ENCODE assay signal across 17 cellular contexts in genomic region chr16:716768-717325, GRCh38. TPM values are rescaled to one million over a fixed set of nuclear protein-coding genes. Genes with fewer than 3 reads are reported as not detected.
DNase-seq lines count a peak whose midpoint lies in the region; ATAC-seq, FAIRE-seq and TF ChIP-seq lines count a peak whose summit lies in the region.
"Had no signal": no experiment of that assay in that cellular context is flagged by ENCODE, and none has a peak within 500 bp of the region (broad histone marks: within the 10 kb centered on the region; RNA-seq: fewer than 3 reads in every experiment).

No MANE protein-coding gene starts in this region.

- H3K27ac ChIP-seq in HepG2 (ENCODE audit: extremely low read length, insufficient read depth, low read length) (no peak overlapping the region), right lobe of liver (no peak overlapping the region), layer of hippocampus (ENCODE audit: low read depth, low read length) (peak overlapping the region; percentile 95), tibial nerve (peak overlapping the region; percentile 46 to 88 (median 72))

- peak overlapping the region; percentile 92; the same call in 1 of the 2 replicates for H3K4me2 ChIP-seq in HepG2 (ENCODE audit: low read depth, low read length)

- H3K9ac ChIP-seq in HepG2 (ENCODE audit: insufficient read depth, low read depth, low read length), result no peak overlapping the region

- no peaks in the 10 kb centered on the region for H3K36me3 ChIP-seq in HepG2 (replicated peaks in 1 of 2; ENCODE audit: control insufficient read depth in 1 of 2, insufficient read depth in 2 of 2, low read length in 2 of 2)
- no peaks in the 10 kb centered on the region for H3K36me3 ChIP-seq in right lobe of liver
- H3K36me3 ChIP-seq in tibial nerve, result no peaks in the 10 kb centered on the region

- no peak for FAIRE-seq in HepG2 (lab: Jason Lieb, UNC)
- FAIRE-seq: H54 had no signal

- TF ChIP-seq CTCF in HepG2 (CRISPR knock-in tag; IDR thresholded peaks at IDR 0.05), result no peak
- no peak for TF ChIP-seq CTCF in right lobe of liver (IDR thresholded peaks at IDR 0.05)
- TF ChIP-seq CTCF in tibial nerve (IDR thresholded peaks at IDR 0.05), result no peak

- no peak overlapping the region for H3K27ac Mint-ChIP-seq in T-helper 17 cell

- TF ChIP-seq POLR2A in HepG2 (IDR thresholded peaks at IDR 0.05; ENCODE audit: insufficient read depth in 1 of 2, low read depth in 2 of 2, low read length in 2 of 2) (no peak), right lobe of liver (IDR thresholded peaks at IDR 0.05) (no peak), tibial nerve (IDR thresholded peaks at IDR 0.05) (no peak)

- H4K20me1 ChIP-seq in HepG2 (ENCODE audit: insufficient read depth, low read length), result peaks cover 5% of the 10 kb centered on the region

- 96% methylated on average over 5 of the region's 29 CpGs for WGBS in HepG2 (ENCODE audit: low lambda C conversion rate)
- 65% methylated on average over 5 of the region's 29 CpGs for WGBS in right lobe of liver (ENCODE audit: insufficient coverage, low coverage, low lambda C conversion rate, missing lambda C conversion rate)
- 52 to 76% methylated on average over 21 to 28 of the region's 29 CpGs for WGBS in tibial nerve, 2 donors

- H2AFZ ChIP-seq in HepG2 (ENCODE audit: low read length), result no peak overlapping the region

- H3K4me1 Mint-ChIP-seq in T-helper 17 cell, result peaks cover 19% of the 10 kb centered on the region

- peaks cover 3% of the 10 kb centered on the region for H3K79me2 ChIP-seq in HepG2 (ENCODE audit: insufficient read depth, low read length)

- intact Hi-C loops in HepG2 (cut with micrococcal nuclease; ENCODE audit: unreplicated experiment) (no loop called here), right lobe of liver (cut with DNase I) (no loop called here)

- H3K27me3 ChIP-seq in HepG2 (ENCODE audit: control insufficient read depth in 1 of 2, insufficient read depth in 2 of 2, low read length in 2 of 2) (no peaks in the 10 kb centered on the region), right lobe of liver (no peaks in the 10 kb centered on the region), layer of hippocampus (ENCODE audit: control insufficient read depth, insufficient read depth, low read length) (no peaks in the 10 kb centered on the region), tibial nerve (no peaks in the 10 kb centered on the region)

- H3K36me3 Mint-ChIP-seq in T-helper 17 cell (ENCODE audit: low read depth), result no peaks in the 10 kb centered on the region

- CTCF ChIA-PET in HepG2 (lab: Yijun Ruan, JAX; ENCODE audit: low intra/inter-chr PET ratio, low total read pairs), result no interaction called here

- no peak for ATAC-seq in HepG2
- ATAC-seq in right lobe of liver, result no peak
- no peak for ATAC-seq in T-helper 17 cell
- ATAC-seq in GM21526 (IDR thresholded peaks at IDR 0.05; ENCODE audit: low FRiP score, unreplicated experiment), result no peak

- H3K4me1 ChIP-seq in HepG2 (ENCODE audit: insufficient read depth, low read length) (peaks cover 56% of the 10 kb centered on the region), right lobe of liver (peaks cover 0 to 33% (median 5%) of the 10 kb centered on the region in 4 donors), tibial nerve (peaks cover 0 to 74% (median 46%) of the 10 kb centered on the region in 4 donors)

- DNase-seq in HepG2 (ENCODE audit: low spot score) (no peak), right lobe of liver (no peak), T-helper 17 cell (no peak), tibial nerve (ENCODE audit: low spot score in 2 of 2) (no peak), dedifferentiated amniotic fluid mesenchymal stem cell (ENCODE audit: extremely low spot score) (no peak)
- DNase-seq in activated CD4-positive, CD25-positive, alpha-beta regulatory T cell (lab: John Stamatoyannopoulos, UW), result no peak
- DNase-seq: activated CD4-positive, alpha-beta T cell treated with anti-CD3 and anti-CD28 coated beads for 4 hours; activated gamma-delta T cell treated with Interleukin-2 at 50 U/mL for 16 hours; MM.1S; NCI-H446; stimulated activated CD4-positive, alpha-beta T cell treated with anti-CD3 and anti-CD28 coated beads, Interleukin-4, amount 100 ng/mL, for 24 hours; stimulated activated naive CD4-positive, alpha-beta T cell; T-helper 1 cell had no signal

- H3K9me3 ChIP-seq in HepG2 (ENCODE audit: low read length) (no peaks in the 10 kb centered on the region), right lobe of liver (no peaks in the 10 kb centered on the region), T-helper 17 cell (ENCODE audit: control insufficient read depth, low read length, poor library complexity, severe bottlenecking) (no peaks in the 10 kb centered on the region), tibial nerve (no peaks in the 10 kb centered on the region)

- no TSS peak for BruUV-seq in HepG2 (replicated peaks; lab: Mats Ljungman, UMichigan)

- H3K4me3 Mint-ChIP-seq in T-helper 17 cell, result peak overlapping the region; percentile 3

- peaks cover 6% of the 10 kb centered on the region for H3K27me3 Mint-ChIP-seq in T-helper 17 cell

- POLR2A ChIA-PET in HepG2 (lab: Yijun Ruan, JAX), result interaction anchor here (1.2 to 2.4 kb wide), 5 partner anchors 8 to 44 kb away, joined by 7 to 14 read pairs (median 9); partner anchors contain the start of genes CCDC78, CIAO3, HAGHL and MSLN

- no peak for TF ChIP-seq EP300 in HepG2 (IDR thresholded peaks at IDR 0.05; ENCODE audit: low read depth in 2 of 2, low read length in 2 of 2)
- TF ChIP-seq EP300 in HepG2 (CRISPR knock-in tag; IDR thresholded peaks at IDR 0.05; ENCODE audit: borderline replicate concordance), result no peak
- no peak for TF ChIP-seq EP300 in tibial nerve (IDR thresholded peaks at IDR 0.05)

- in situ Hi-C loops in HepG2 (cut with HindIII; ENCODE audit: extremely low pct_ligation_motif_present, low pct_unique_long_range_greater_than_20kb), result no loop called here

- no peak for TF ChIP-seq RAD21 in HepG2 (CRISPR knock-in tag; IDR thresholded peaks at IDR 0.05)

- H3K4me3 ChIP-seq in HepG2 (replicated peaks in 1 of 3; ENCODE audit: insufficient read depth in 1 of 3, low read depth in 2 of 3, low read length in 3 of 3) (0 out of 6 replicates have a peak overlapping the region, but pooled peaks of 1 of the 3 experiments have one; percentile 77), right lobe of liver (no peak overlapping the region), tibial nerve (peak overlapping the region in 3 of 4 donors; percentile 49 to 89 (median 68))

RNA-seq across cellular contexts. Expression of gene METRN, which starts 1.9 kb away (rescaled TPM):
- total RNA-seq in HepG2 (2016; rRNA removed; fragmentation: Illumina TruSeq; extraction: Trizol) (27.3 and 46.1 TPM in 2 replicates), right lobe of liver (10 to 100 TPM; 14.0 to 43.7 (median 26.2) TPM), T-helper 17 cell (1 to 10 TPM; 3.8 to 4.3 TPM), tibial nerve (100 to 1,000 TPM in 3 of 4 donors, 10 to 100 TPM in 1; 78.8 to 131 (median 108) TPM)
- total RNA-seq in HepG2 (2016; cell fraction: cytosol; rRNA removed; fragmentation: Illumina TruSeq; extraction: Trizol; ENCODE audit: low read depth), result 309 and 313 TPM in 2 replicates
- 32.7 and 50.4 TPM in 2 replicates for total RNA-seq in HepG2 (2016; cell fraction: insoluble cytoplasmic fraction; rRNA removed; fragmentation: Illumina TruSeq; extraction: Trizol)
- total RNA-seq in HepG2 (2016; cell fraction: membrane; rRNA removed; fragmentation: Illumina TruSeq; extraction: Trizol), result 215 and 243 TPM in 2 replicates
- total RNA-seq in HepG2 (2016; cell fraction: nucleus; rRNA removed; fragmentation: Illumina TruSeq; extraction: Trizol), result 17.9 and 18.8 TPM in 2 replicates
- polyA plus RNA-seq in HepG2 (2011; rRNA removed), result 25.5 and 34.0 TPM in 2 replicates
- 9.2 and 47.6 TPM in 2 replicates for polyA plus RNA-seq in HepG2 (2011; cell fraction: cytosol; rRNA removed)
- polyA plus RNA-seq in HepG2 (2011; cell fraction: nucleus; rRNA removed), result 25.3 and 25.6 TPM in 2 replicates
- 6.0 and 9.7 TPM in 2 replicates for polyA plus RNA-seq in HepG2 (2012)
- polyA plus RNA-seq in HepG2 (2016; cell fraction: cytosol; fragmentation: Illumina TruSeq; extraction: Trizol; ENCODE audit: low read depth), result 285 and 311 TPM in 2 replicates
- polyA plus RNA-seq in HepG2 (2016; cell fraction: insoluble cytoplasmic fraction; fragmentation: Illumina TruSeq; extraction: Trizol; ENCODE audit: low read depth), result 25.1 and 30.0 TPM in 2 replicates
- polyA plus RNA-seq in HepG2 (2016; cell fraction: membrane; fragmentation: Illumina TruSeq; extraction: Trizol; ENCODE audit: low read depth), result 167 and 188 TPM in 2 replicates
- 32.0 and 38.6 TPM in 2 replicates for polyA plus RNA-seq in HepG2 (2016; cell fraction: nucleus; fragmentation: Illumina TruSeq; extraction: Trizol; ENCODE audit: insufficient read depth, low read depth)
- 4.1 and 35.6 TPM in 2 replicates for polyA minus RNA-seq in HepG2 (2011; rRNA and poly(A)+ RNA removed; ENCODE audit: low replicate concordance)
- polyA minus RNA-seq in HepG2 (2011; cell fraction: cytosol; rRNA and poly(A)+ RNA removed), result 14.3 and 15.0 TPM in 2 replicates
- 4.4 and 4.6 TPM in 2 replicates for polyA minus RNA-seq in HepG2 (2011; cell fraction: nucleus; rRNA and poly(A)+ RNA removed)

RNA-seq across cellular contexts. Expression of gene ANTKMT, which starts 4.1 kb away (rescaled TPM):
- total RNA-seq in HepG2 (2016; rRNA removed; fragmentation: Illumina TruSeq; extraction: Trizol) (17.8 and 47.8 TPM in 2 replicates), right lobe of liver (10 to 100 TPM; 19.7 to 56.0 (median 28.2) TPM), T-helper 17 cell (10 to 100 TPM; 10.3 to 11.8 TPM), tibial nerve (10 to 100 TPM; 43.7 to 98.7 (median 78.6) TPM)
- total RNA-seq in HepG2 (2016; cell fraction: cytosol; rRNA removed; fragmentation: Illumina TruSeq; extraction: Trizol; ENCODE audit: low read depth), result 23.3 and 24.5 TPM in 2 replicates
- 20.4 and 46.4 TPM in 2 replicates for total RNA-seq in HepG2 (2016; cell fraction: insoluble cytoplasmic fraction; rRNA removed; fragmentation: Illumina TruSeq; extraction: Trizol)
- total RNA-seq in HepG2 (2016; cell fraction: membrane; rRNA removed; fragmentation: Illumina TruSeq; extraction: Trizol), result 26.6 and 30.6 TPM in 2 replicates
- 18.5 and 25.5 TPM in 2 replicates for total RNA-seq in HepG2 (2016; cell fraction: nucleus; rRNA removed; fragmentation: Illumina TruSeq; extraction: Trizol)
- polyA plus RNA-seq in HepG2 (2011; rRNA removed), result 7.5 and 11.8 TPM in 2 replicates
- 10.6 and 19.3 TPM in 2 replicates for polyA plus RNA-seq in HepG2 (2011; cell fraction: cytosol; rRNA removed)
- 47.2 and 48.7 TPM in 2 replicates for polyA plus RNA-seq in HepG2 (2011; cell fraction: nucleus; rRNA removed)
- 4.2 and 8.6 TPM in 2 replicates for polyA plus RNA-seq in HepG2 (2012)
- 14.5 and 19.6 TPM in 2 replicates for polyA plus RNA-seq in HepG2 (2016; cell fraction: cytosol; fragmentation: Illumina TruSeq; extraction: Trizol; ENCODE audit: low read depth)
- 10.3 and 11.6 TPM in 2 replicates for polyA plus RNA-seq in HepG2 (2016; cell fraction: insoluble cytoplasmic fraction; fragmentation: Illumina TruSeq; extraction: Trizol; ENCODE audit: low read depth)
- 16.4 and 20.3 TPM in 2 replicates for polyA plus RNA-seq in HepG2 (2016; cell fraction: membrane; fragmentation: Illumina TruSeq; extraction: Trizol; ENCODE audit: low read depth)
- polyA plus RNA-seq in HepG2 (2016; cell fraction: nucleus; fragmentation: Illumina TruSeq; extraction: Trizol; ENCODE audit: insufficient read depth, low read depth), result 33.8 and 45.5 TPM in 2 replicates
- polyA minus RNA-seq in HepG2 (2011; rRNA and poly(A)+ RNA removed; ENCODE audit: low replicate concordance), result 2.4 and 4.6 TPM in 2 replicates
- 5.2 and 9.3 TPM in 2 replicates for polyA minus RNA-seq in HepG2 (2011; cell fraction: cytosol; rRNA and poly(A)+ RNA removed)
- 9.1 and 10.3 TPM in 2 replicates for polyA minus RNA-seq in HepG2 (2011; cell fraction: nucleus; rRNA and poly(A)+ RNA removed)

RNA-seq across cellular contexts. Expression of gene CCDC78, which starts 9.4 kb away (rescaled TPM):
- total RNA-seq in HepG2 (2016; rRNA removed; fragmentation: Illumina TruSeq; extraction: Trizol) (0.53 TPM in 1 of 2 replicates, not detected in the other), right lobe of liver (under 1 TPM in 1 of 6 experiments, not detected in 5; 0.31 TPM), T-helper 17 cell (1 to 10 TPM; 3.4 to 3.7 TPM), tibial nerve (1 to 10 TPM in 2 of 4 donors, under 1 TPM in 2; 0.63 to 7.5 (median 3.0) TPM)
- 0.09 and 0.40 TPM in 2 replicates for total RNA-seq in HepG2 (2016; cell fraction: cytosol; rRNA removed; fragmentation: Illumina TruSeq; extraction: Trizol; ENCODE audit: low read depth)
- 0.48 TPM in 1 of 2 replicates, not detected in the other for total RNA-seq in HepG2 (2016; cell fraction: insoluble cytoplasmic fraction; rRNA removed; fragmentation: Illumina TruSeq; extraction: Trizol)
- 0.28 TPM in 2 replicates for total RNA-seq in HepG2 (2016; cell fraction: membrane; rRNA removed; fragmentation: Illumina TruSeq; extraction: Trizol)
- 0.34 and 1.4 TPM in 2 replicates for total RNA-seq in HepG2 (2016; cell fraction: nucleus; rRNA removed; fragmentation: Illumina TruSeq; extraction: Trizol)
- polyA plus RNA-seq in HepG2 (2011; rRNA removed), result 1.5 and 1.7 TPM in 2 replicates
- polyA plus RNA-seq in HepG2 (2011; cell fraction: cytosol; rRNA removed), result 0.26 and 0.44 TPM in 2 replicates
- 17.5 and 23.8 TPM in 2 replicates for polyA plus RNA-seq in HepG2 (2011; cell fraction: nucleus; rRNA removed)
- 1.0 and 2.1 TPM in 2 replicates for polyA plus RNA-seq in HepG2 (2012)
- 0.11 and 0.18 TPM in 2 replicates for polyA plus RNA-seq in HepG2 (2016; cell fraction: cytosol; fragmentation: Illumina TruSeq; extraction: Trizol; ENCODE audit: low read depth)
- polyA plus RNA-seq in HepG2 (2016; cell fraction: insoluble cytoplasmic fraction; fragmentation: Illumina TruSeq; extraction: Trizol; ENCODE audit: low read depth), result 0.24 and 0.57 TPM in 2 replicates
- not detected in 2 replicates for polyA plus RNA-seq in HepG2 (2016; cell fraction: membrane; fragmentation: Illumina TruSeq; extraction: Trizol; ENCODE audit: low read depth)
- polyA plus RNA-seq in HepG2 (2016; cell fraction: nucleus; fragmentation: Illumina TruSeq; extraction: Trizol; ENCODE audit: insufficient read depth, low read depth), result 2.7 and 3.2 TPM in 2 replicates
- polyA minus RNA-seq in HepG2 (2011; rRNA and poly(A)+ RNA removed; ENCODE audit: low replicate concordance), result 0.38 and 3.8 TPM in 2 replicates
- polyA minus RNA-seq in HepG2 (2011; cell fraction: cytosol; rRNA and poly(A)+ RNA removed), result not detected in 2 replicates
- 0.90 and 1.6 TPM in 2 replicates for polyA minus RNA-seq in HepG2 (2011; cell fraction: nucleus; rRNA and poly(A)+ RNA removed)

RNA-seq across cellular contexts. Expression of gene HAGHL, which starts 10.1 kb away (rescaled TPM):
- total RNA-seq in HepG2 (2016; rRNA removed; fragmentation: Illumina TruSeq; extraction: Trizol) (3.4 and 4.7 TPM in 2 replicates), right lobe of liver (1 to 10 TPM in 4 of 6 experiments, under 1 TPM in 2; 0.83 to 2.5 (median 1.3) TPM), T-helper 17 cell (10 to 100 TPM in 1 of 2 donors, 1 to 10 TPM in 1; 9.8 to 12.5 TPM), tibial nerve (10 to 100 TPM in 1 of 4 donors, 1 to 10 TPM in 3; 3.5 to 18.0 (median 6.3) TPM)
- 2.0 and 3.1 TPM in 2 replicates for total RNA-seq in HepG2 (2016; cell fraction: cytosol; rRNA removed; fragmentation: Illumina TruSeq; extraction: Trizol; ENCODE audit: low read depth)
- total RNA-seq in HepG2 (2016; cell fraction: insoluble cytoplasmic fraction; rRNA removed; fragmentation: Illumina TruSeq; extraction: Trizol), result 3.0 and 4.0 TPM in 2 replicates
- 2.4 and 3.1 TPM in 2 replicates for total RNA-seq in HepG2 (2016; cell fraction: membrane; rRNA removed; fragmentation: Illumina TruSeq; extraction: Trizol)
- 2.0 and 3.3 TPM in 2 replicates for total RNA-seq in HepG2 (2016; cell fraction: nucleus; rRNA removed; fragmentation: Illumina TruSeq; extraction: Trizol)
- 8.4 and 12.7 TPM in 2 replicates for polyA plus RNA-seq in HepG2 (2011; rRNA removed)
- polyA plus RNA-seq in HepG2 (2011; cell fraction: cytosol; rRNA removed), result 5.6 and 13.2 TPM in 2 replicates
- polyA plus RNA-seq in HepG2 (2011; cell fraction: nucleus; rRNA removed), result 160 and 166 TPM in 2 replicates
- polyA plus RNA-seq in HepG2 (2012), result 2.9 and 5.9 TPM in 2 replicates
- 1.6 and 3.1 TPM in 2 replicates for polyA plus RNA-seq in HepG2 (2016; cell fraction: cytosol; fragmentation: Illumina TruSeq; extraction: Trizol; ENCODE audit: low read depth)
- 3.2 and 3.5 TPM in 2 replicates for polyA plus RNA-seq in HepG2 (2016; cell fraction: insoluble cytoplasmic fraction; fragmentation: Illumina TruSeq; extraction: Trizol; ENCODE audit: low read depth)
- polyA plus RNA-seq in HepG2 (2016; cell fraction: membrane; fragmentation: Illumina TruSeq; extraction: Trizol; ENCODE audit: low read depth), result 1.8 and 2.5 TPM in 2 replicates
- 9.9 and 13.3 TPM in 2 replicates for polyA plus RNA-seq in HepG2 (2016; cell fraction: nucleus; fragmentation: Illumina TruSeq; extraction: Trizol; ENCODE audit: insufficient read depth, low read depth)
- 6.6 and 10.5 TPM in 2 replicates for polyA minus RNA-seq in HepG2 (2011; rRNA and poly(A)+ RNA removed; ENCODE audit: low replicate concordance)
- 3.3 and 4.7 TPM in 2 replicates for polyA minus RNA-seq in HepG2 (2011; cell fraction: cytosol; rRNA and poly(A)+ RNA removed)
- 3.4 and 7.1 TPM in 2 replicates for polyA minus RNA-seq in HepG2 (2011; cell fraction: nucleus; rRNA and poly(A)+ RNA removed)

RNA-seq across cellular contexts. Expression of gene FBXL16, which starts 11.2 kb away (rescaled TPM):
- total RNA-seq in HepG2 (2016; rRNA removed; fragmentation: Illumina TruSeq; extraction: Trizol) (0.20 and 0.22 TPM in 2 replicates), right lobe of liver (1 to 10 TPM in 2 of 6 experiments, under 1 TPM in 1, not detected in 3; 0.05 to 2.3 (median 1.7) TPM), T-helper 17 cell (10 to 100 TPM; 29.0 to 35.3 TPM), tibial nerve (1 to 10 TPM; 1.5 to 5.7 (median 3.5) TPM)
- total RNA-seq in HepG2 (2016; cell fraction: cytosol; rRNA removed; fragmentation: Illumina TruSeq; extraction: Trizol; ENCODE audit: low read depth), result 0.10 TPM in 1 of 2 replicates, not detected in the other
- total RNA-seq in HepG2 (2016; cell fraction: insoluble cytoplasmic fraction; rRNA removed; fragmentation: Illumina TruSeq; extraction: Trizol), result 0.19 TPM in 1 of 2 replicates, not detected in the other
- 0.10 and 0.22 TPM in 2 replicates for total RNA-seq in HepG2 (2016; cell fraction: membrane; rRNA removed; fragmentation: Illumina TruSeq; extraction: Trizol)
- 0.19 TPM in 1 of 2 replicates, not detected in the other for total RNA-seq in HepG2 (2016; cell fraction: nucleus; rRNA removed; fragmentation: Illumina TruSeq; extraction: Trizol)
- polyA plus RNA-seq in HepG2 (2011; rRNA removed), result 2.0 and 2.2 TPM in 2 replicates
- 1.6 and 3.1 TPM in 2 replicates for polyA plus RNA-seq in HepG2 (2011; cell fraction: cytosol; rRNA removed)
- 4.4 and 5.3 TPM in 2 replicates for polyA plus RNA-seq in HepG2 (2011; cell fraction: nucleus; rRNA removed)
- 2.8 and 5.8 TPM in 2 replicates for polyA plus RNA-seq in HepG2 (2012)
- polyA plus RNA-seq in HepG2 (2016; cell fraction: cytosol; fragmentation: Illumina TruSeq; extraction: Trizol; ENCODE audit: low read depth), result 0.14 and 2.9 TPM in 2 replicates
- polyA plus RNA-seq in HepG2 (2016; cell fraction: insoluble cytoplasmic fraction; fragmentation: Illumina TruSeq; extraction: Trizol; ENCODE audit: low read depth), result 0.45 and 0.64 TPM in 2 replicates
- 0.38 and 0.42 TPM in 2 replicates for polyA plus RNA-seq in HepG2 (2016; cell fraction: membrane; fragmentation: Illumina TruSeq; extraction: Trizol; ENCODE audit: low read depth)
- polyA plus RNA-seq in HepG2 (2016; cell fraction: nucleus; fragmentation: Illumina TruSeq; extraction: Trizol; ENCODE audit: insufficient read depth, low read depth), result 0.35 and 0.36 TPM in 2 replicates
- polyA minus RNA-seq in HepG2 (2011; rRNA and poly(A)+ RNA removed; ENCODE audit: low replicate concordance), result 4.1 and 8.8 TPM in 2 replicates
- 1.8 and 2.7 TPM in 2 replicates for polyA minus RNA-seq in HepG2 (2011; cell fraction: cytosol; rRNA and poly(A)+ RNA removed)
- polyA minus RNA-seq in HepG2 (2011; cell fraction: nucleus; rRNA and poly(A)+ RNA removed), result 0.52 and 0.99 TPM in 2 replicates
- total RNA-seq: fibroblast of lung had no signal

Comparison
In these comparisons a context has a peak if more than half of its experiments do, and no peak if none do; other contexts are left out.
1. H3K27ac ChIP-seq: peak in layer of hippocampus (single experiment) and tibial nerve (4 of 4); none in HepG2 (single experiment) and right lobe of liver (0 of 3).
2. H3K4me3 ChIP-seq: peak in tibial nerve (3 of 4); none in right lobe of liver (0 of 3).